In the genomic region with DNA sequence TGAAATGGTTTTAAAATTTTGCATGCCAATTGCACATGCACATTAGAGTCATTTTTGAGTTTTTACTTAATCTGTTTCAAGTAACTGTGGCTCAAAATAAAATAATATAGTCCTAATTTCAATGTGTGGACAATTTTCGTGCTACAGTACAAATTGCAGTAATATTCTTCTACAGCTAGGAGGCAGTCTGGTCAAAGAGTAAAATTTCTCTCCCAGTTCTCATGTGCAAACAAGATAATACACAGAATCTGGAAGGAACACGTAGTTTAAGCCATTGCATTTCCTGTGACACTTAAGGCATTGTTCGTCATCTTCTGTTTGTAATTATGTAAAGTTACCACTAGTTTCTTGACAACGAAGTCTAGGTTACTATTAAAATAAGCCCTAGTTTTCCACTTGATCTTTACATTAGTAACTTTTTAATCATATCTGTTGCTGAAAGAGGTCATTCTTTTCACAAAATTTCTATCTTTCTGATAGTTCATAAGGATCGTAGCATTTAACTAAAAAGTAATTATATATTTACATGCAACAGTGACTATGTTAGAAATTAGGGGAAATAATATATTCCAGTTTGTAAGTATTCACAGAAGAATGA, we compare ENCODE assay signal across 9 cellular contexts. TPM values are rescaled to one million over a fixed set of nuclear protein-coding genes. Genes with fewer than 3 reads are reported as not detected.
DNase-seq lines count a peak whose midpoint lies in the region; ATAC-seq, FAIRE-seq and TF ChIP-seq lines count a peak whose summit lies in the region.
"Had no signal": no experiment of that assay in that cellular context is flagged by ENCODE, and none has a peak within 500 bp of the region (broad histone marks: within the 10 kb centered on the region; RNA-seq: fewer than 3 reads in every experiment).

No MANE protein-coding gene starts in this region.

- H3K27me3 ChIP-seq in bronchial epithelial cell (ENCODE audit: control insufficient read depth, insufficient read depth, low read length) (no peaks in the 10 kb centered on the region), right lobe of liver (no peaks in the 10 kb centered on the region)

- peaks cover 2% of the 10 kb centered on the region for H3K4me1 Mint-ChIP-seq in activated naive CD8-positive, alpha-beta T cell treated with anti-CD3 and anti-CD28 coated beads, Interleukin-2, amount 10 ng/mL, durations not matched to agents 7 days and 5 days
- peaks cover 2% of the 10 kb centered on the region for H3K4me1 Mint-ChIP-seq in activated naive CD8-positive, alpha-beta T cell treated with anti-CD3 and anti-CD28 coated beads for 36 hours

- no peak for TF ChIP-seq POLR2A in right lobe of liver (IDR thresholded peaks at IDR 0.05)

- H3K9me3 ChIP-seq in right lobe of liver = no peaks in the 10 kb centered on the region

- WGBS in right lobe of liver (ENCODE audit: insufficient coverage, low coverage, low lambda C conversion rate, missing lambda C conversion rate) = 47% methylated on average over 5 of the region's 5 CpGs

- H3K9me3 Mint-ChIP-seq in activated naive CD8-positive, alpha-beta T cell treated with anti-CD3 and anti-CD28 coated beads, Interleukin-2, amount 10 ng/mL, durations not matched to agents 7 days and 5 days = no peaks in the 10 kb centered on the region
- no peaks in the 10 kb centered on the region for H3K9me3 Mint-ChIP-seq in activated naive CD8-positive, alpha-beta T cell treated with anti-CD3 and anti-CD28 coated beads for 36 hours

- DNase-seq in activated naive CD8-positive, alpha-beta T cell treated with anti-CD3 and anti-CD28 coated beads, Interleukin-2, amount 10 ng/mL, durations not matched to agents 7 days and 5 days = no peak
- no peak for DNase-seq in activated naive CD8-positive, alpha-beta T cell treated with anti-CD3 and anti-CD28 coated beads for 36 hours
- peak; percentile 84 for DNase-seq in NCI-H82 treated with DMSO at 0.1 percent for 48 hours (lab: John Stamatoyannopoulos, UW; ENCODE audit: unreplicated experiment)
- peak; percentile 69 for DNase-seq in bronchial epithelial cell (ENCODE audit: low read depth)
- no peak for DNase-seq in right lobe of liver
- DNase-seq in NK-92 treated with Interleukin-12 subunit alpha and Interleukin-12 subunit beta, amount 100 ng/mL, for 24 hours (lab: John Stamatoyannopoulos, UW) = no peak

- H3K36me3 Mint-ChIP-seq in activated naive CD8-positive, alpha-beta T cell treated with anti-CD3 and anti-CD28 coated beads, Interleukin-2, amount 10 ng/mL, durations not matched to agents 7 days and 5 days = peaks cover 7% of the 10 kb centered on the region
- peaks cover 17% of the 10 kb centered on the region for H3K36me3 Mint-ChIP-seq in activated naive CD8-positive, alpha-beta T cell treated with anti-CD3 and anti-CD28 coated beads for 36 hours

- no peak overlapping the region for H3K4me3 ChIP-seq in bronchial epithelial cell (ENCODE audit: low read depth, low read length)
- no peak overlapping the region for H3K4me3 ChIP-seq in right lobe of liver

- H3K36me3 ChIP-seq in bronchial epithelial cell (ENCODE audit: control insufficient read depth, insufficient read depth, low read length) = no peaks in the 10 kb centered on the region
- H3K36me3 ChIP-seq in right lobe of liver = peaks cover 0 to 27% (median 15%) of the 10 kb centered on the region in 4 donors

- POLR2A ChIA-PET in activated naive CD8-positive, alpha-beta T cell treated with anti-CD3 and anti-CD28 coated beads, Interleukin-2, amount 10 ng/mL, durations not matched to agents 7 days and 5 days (lab: Charles Lee) = interaction anchor here (0.6 kb wide), 1 partner anchor 116 kb away, joined by 7 read pairs; no protein-coding TSS in a partner anchor

- no peak overlapping the region for H3K27ac ChIP-seq in right lobe of liver
- H3K27ac ChIP-seq: epithelial cell of prostate had no signal

- H3K27ac Mint-ChIP-seq in activated naive CD8-positive, alpha-beta T cell treated with anti-CD3 and anti-CD28 coated beads, Interleukin-2, amount 10 ng/mL, durations not matched to agents 7 days and 5 days = no peak overlapping the region
- no peak overlapping the region for H3K27ac Mint-ChIP-seq in activated naive CD8-positive, alpha-beta T cell treated with anti-CD3 and anti-CD28 coated beads for 36 hours

- ATAC-seq in activated naive CD8-positive, alpha-beta T cell treated with anti-CD3 and anti-CD28 coated beads, Interleukin-2, amount 10 ng/mL, durations not matched to agents 7 days and 5 days (ENCODE audit: low read depth) = peak; percentile 72
- ATAC-seq in HG03175 (IDR thresholded peaks at IDR 0.05; ENCODE audit: unreplicated experiment) (peak; percentile 47), right lobe of liver (peak; percentile 38 to 69 (median 65)), HG02870 (IDR thresholded peaks at IDR 0.05; ENCODE audit: unreplicated experiment) (no peak)

- peak; percentile 40 for FAIRE-seq in bronchial epithelial cell (lab: Jason Lieb, UNC)

- no peaks in the 10 kb centered on the region for H3K27me3 Mint-ChIP-seq in activated naive CD8-positive, alpha-beta T cell treated with anti-CD3 and anti-CD28 coated beads, Interleukin-2, amount 10 ng/mL, durations not matched to agents 7 days and 5 days
- H3K27me3 Mint-ChIP-seq in activated naive CD8-positive, alpha-beta T cell treated with anti-CD3 and anti-CD28 coated beads for 36 hours = no peaks in the 10 kb centered on the region

- H3K4me1 ChIP-seq in right lobe of liver = no peaks in the 10 kb centered on the region

- TF ChIP-seq CTCF in bronchial epithelial cell (IDR thresholded peaks at IDR 0.05; ENCODE audit: insufficient read depth, low read length, severe bottlenecking) (peak; percentile 60), right lobe of liver (IDR thresholded peaks at IDR 0.05) (peak; percentile 55 to 63 (median 58))

- intact Hi-C loops in right lobe of liver (cut with DNase I) = no loop called here

- no peak overlapping the region for H3K4me3 Mint-ChIP-seq in activated naive CD8-positive, alpha-beta T cell treated with anti-CD3 and anti-CD28 coated beads, Interleukin-2, amount 10 ng/mL, durations not matched to agents 7 days and 5 days
- H3K4me3 Mint-ChIP-seq in activated naive CD8-positive, alpha-beta T cell treated with anti-CD3 and anti-CD28 coated beads for 36 hours = no peak overlapping the region

RNA-seq across cellular contexts. Expression of gene ODR4, which starts 28.9 kb away (rescaled TPM):
- 10 to 100 TPM; 13.3 to 15.6 TPM for total RNA-seq in activated naive CD8-positive, alpha-beta T cell treated with anti-CD3 and anti-CD28 coated beads, Interleukin-2, amount 10 ng/mL, durations not matched to agents 7 days and 5 days
- 10 to 100 TPM; 15.9 to 16.0 TPM for total RNA-seq in activated naive CD8-positive, alpha-beta T cell treated with anti-CD3 and anti-CD28 coated beads for 36 hours
- 21.9 and 23.3 TPM in 2 replicates for total RNA-seq in bronchial epithelial cell
- total RNA-seq in right lobe of liver = 10 to 100 TPM; 13.0 to 16.7 (median 14.7) TPM

RNA-seq across cellular contexts. Expression of gene TPR, which starts 29.5 kb away (rescaled TPM):
- 100 to 1,000 TPM; 130 to 144 TPM for total RNA-seq in activated naive CD8-positive, alpha-beta T cell treated with anti-CD3 and anti-CD28 coated beads, Interleukin-2, amount 10 ng/mL, durations not matched to agents 7 days and 5 days
- 100 to 1,000 TPM; 116 to 120 TPM for total RNA-seq in activated naive CD8-positive, alpha-beta T cell treated with anti-CD3 and anti-CD28 coated beads for 36 hours
- 36.6 and 45.2 TPM in 2 replicates for total RNA-seq in bronchial epithelial cell
- total RNA-seq in right lobe of liver = 10 to 100 TPM; 19.0 to 35.9 (median 31.8) TPM

RNA-seq across cellular contexts. Expression of gene PDC, which starts 56.4 kb away (rescaled TPM):
- not detected for total RNA-seq in activated naive CD8-positive, alpha-beta T cell treated with anti-CD3 and anti-CD28 coated beads, Interleukin-2, amount 10 ng/mL, durations not matched to agents 7 days and 5 days
- not detected for total RNA-seq in activated naive CD8-positive, alpha-beta T cell treated with anti-CD3 and anti-CD28 coated beads for 36 hours
- total RNA-seq in bronchial epithelial cell (not detected in 2 replicates), right lobe of liver (not detected)

Comparison
In these comparisons a context has a peak if more than half of its experiments do, and no peak if none do; other contexts are left out.
1. DNase-seq: peak in NCI-H82 treated with DMSO at 0.1 percent for 48 hours (single experiment) and bronchial epithelial cell (single experiment); none in activated naive CD8-positive, alpha-beta T cell treated with anti-CD3 and anti-CD28 coated beads, Interleukin-2, amount 10 ng/mL, durations not matched to agents 7 days and 5 days (single experiment), activated naive CD8-positive, alpha-beta T cell treated with anti-CD3 and anti-CD28 coated beads for 36 hours (single experiment), right lobe of liver (0 of 3) and NK-92 treated with Interleukin-12 subunit alpha and Interleukin-12 subunit beta, amount 100 ng/mL, for 24 hours (single experiment).